ENCODE assay signal across 24 cellular contexts in genomic region chr3:11547498-11547897, GRCh38.
"Had no signal": no experiment of that assay in that cellular context is flagged by ENCODE, and none has a peak within 500 bp of the region (broad histone marks: within the 10 kb centered on the region; RNA-seq: fewer than 3 reads in every experiment).

No MANE protein-coding gene starts in this region.

- FAIRE-seq: bronchial epithelial cell, pancreas had no signal

- H3K27me3 ChIP-seq: colonic mucosa, dorsolateral prefrontal cortex, esophagus squamous epithelium, heart right ventricle, pancreas, right atrium auricular region, thyroid gland, upper lobe of right lung had no signal

- H3K36me3 ChIP-seq: colonic mucosa, heart right ventricle, pancreas, right atrium auricular region, thyroid gland, upper lobe of right lung had no signal

- H3K4me3 ChIP-seq: colonic mucosa, dorsolateral prefrontal cortex, esophagus squamous epithelium, heart right ventricle, pancreas, psoas muscle, right atrium auricular region, thyroid gland, upper lobe of right lung had no signal

- H3K9me3 Mint-ChIP-seq: activated naive CD4-positive, alpha-beta T cell treated with anti-CD3 and anti-CD28 coated beads, Interleukin-2, amount 50 U/mL, for 24 hours; effector memory CD8-positive, alpha-beta T cell; memory B cell; natural killer cell treated with Interleukin-12 subunit alpha and Interleukin-12 subunit beta and Interleukin-15 and Interleukin-18, amount 100 ng/mL, for 72 hours had no signal

- H3K27me3 Mint-ChIP-seq: activated naive CD4-positive, alpha-beta T cell treated with anti-CD3 and anti-CD28 coated beads, Interleukin-2, amount 50 U/mL, for 24 hours; effector memory CD8-positive, alpha-beta T cell; memory B cell; natural killer cell treated with Interleukin-12 subunit alpha and Interleukin-12 subunit beta and Interleukin-15 and Interleukin-18, amount 100 ng/mL, for 72 hours; stimulated activated naive CD8-positive, alpha-beta T cell treated with anti-CD3 and anti-CD28 coated beads, Interleukin-15, Interleukin-2, amounts not matched to agents 100 ng/mL and 50 ng/mL, for 24 hours had no signal

- H3K36me3 Mint-ChIP-seq: natural killer cell treated with Interleukin-12 subunit alpha and Interleukin-12 subunit beta and Interleukin-15 and Interleukin-18, amount 100 ng/mL, for 72 hours had no signal

- H3K4me3 Mint-ChIP-seq: activated naive CD4-positive, alpha-beta T cell treated with anti-CD3 and anti-CD28 coated beads, Interleukin-2, amount 50 U/mL, for 24 hours; effector memory CD8-positive, alpha-beta T cell; memory B cell; natural killer cell treated with Interleukin-12 subunit alpha and Interleukin-12 subunit beta and Interleukin-15 and Interleukin-18, amount 100 ng/mL, for 72 hours; stimulated activated naive CD8-positive, alpha-beta T cell treated with anti-CD3 and anti-CD28 coated beads, Interleukin-15, Interleukin-2, amounts not matched to agents 100 ng/mL and 50 ng/mL, for 24 hours had no signal

- H3K27ac Mint-ChIP-seq: activated naive CD4-positive, alpha-beta T cell treated with anti-CD3 and anti-CD28 coated beads, Interleukin-2, amount 50 U/mL, for 24 hours; memory B cell; natural killer cell treated with Interleukin-12 subunit alpha and Interleukin-12 subunit beta and Interleukin-15 and Interleukin-18, amount 100 ng/mL, for 72 hours; stimulated activated naive CD8-positive, alpha-beta T cell treated with anti-CD3 and anti-CD28 coated beads, Interleukin-15, Interleukin-2, amounts not matched to agents 100 ng/mL and 50 ng/mL, for 24 hours had no signal

- H3K9me3 ChIP-seq: colonic mucosa, esophagus squamous epithelium, pancreas, psoas muscle, right atrium auricular region, thyroid gland, upper lobe of right lung had no signal

- ATAC-seq: effector memory CD8-positive, alpha-beta T cell; heart right ventricle; left cardiac atrium; pancreas; psoas muscle; upper lobe of right lung had no signal

- H3K27ac ChIP-seq: colonic mucosa, esophagus squamous epithelium, heart right ventricle, pancreas, psoas muscle, right atrium auricular region, upper lobe of right lung had no signal

- DNase-seq: activated gamma-delta T cell; activated T-cell treated with anti-CD3 and anti-CD28 coated beads, Interleukin-2, amount 50 U/mL, for 48 hours; amniotic stem cell; colonic mucosa; dorsolateral prefrontal cortex; effector memory CD8-positive, alpha-beta T cell; esophagus squamous epithelium; heart right ventricle; islet precursor cell; left cardiac atrium; psoas muscle; stimulated activated CD4-positive, alpha-beta T cell treated with anti-CD3 and anti-CD28 coated beads, Interleukin-12 subunit alpha, Interleukin-12 subunit beta, amount 100 ng/mL, for 4 hours; stimulated activated CD4-positive, alpha-beta T cell treated with anti-CD3 and anti-CD28 coated beads, Interleukin-4, amount 100 ng/mL, for 4 hours; substantia nigra; T-helper 9 cell; thyroid gland; upper lobe of right lung had no signal

- H3K4me1 ChIP-seq: colonic mucosa had no signal
